Comparison of ENCODE assay signal across 8 cellular contexts in the genomic region with DNA sequence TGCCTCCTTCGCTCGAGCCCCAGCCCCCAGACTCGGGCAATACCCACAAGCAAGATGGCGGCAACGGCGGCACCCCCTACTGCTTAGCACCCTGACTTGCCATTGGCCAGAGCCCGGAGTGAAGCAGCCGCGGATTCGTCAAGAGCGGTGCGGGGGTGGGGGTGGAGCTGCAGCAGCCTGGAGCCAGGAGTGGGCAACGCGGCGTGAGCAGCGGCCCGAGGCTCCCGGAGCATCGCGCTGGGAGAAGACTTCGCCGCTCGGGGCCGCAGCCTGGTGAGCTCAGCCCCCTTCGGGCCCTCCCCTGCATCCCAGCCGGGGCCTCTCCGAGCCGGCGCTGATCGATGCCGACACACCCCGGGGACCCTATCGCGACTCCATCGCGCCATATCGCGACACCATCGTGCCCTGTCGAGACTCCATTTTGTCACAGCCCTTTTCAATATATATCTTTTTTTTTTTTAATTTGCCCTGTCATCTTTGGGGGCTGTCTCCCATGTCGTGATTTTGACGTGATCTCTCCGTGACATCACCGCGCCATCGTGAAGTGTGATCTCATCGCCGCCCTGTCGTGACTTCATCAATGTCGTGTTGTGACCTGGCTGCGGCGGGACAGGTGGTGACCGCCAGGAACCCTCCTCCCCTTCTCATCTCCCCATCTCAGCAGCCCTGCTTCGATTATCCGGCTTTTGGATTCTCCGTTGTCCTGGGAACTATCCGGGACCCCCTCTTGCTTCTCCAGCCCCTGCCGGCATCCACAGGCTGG.
DNase-seq lines count a peak whose midpoint lies in the region; ATAC-seq lines count a peak whose summit lies in the region.

A gene with protein sequence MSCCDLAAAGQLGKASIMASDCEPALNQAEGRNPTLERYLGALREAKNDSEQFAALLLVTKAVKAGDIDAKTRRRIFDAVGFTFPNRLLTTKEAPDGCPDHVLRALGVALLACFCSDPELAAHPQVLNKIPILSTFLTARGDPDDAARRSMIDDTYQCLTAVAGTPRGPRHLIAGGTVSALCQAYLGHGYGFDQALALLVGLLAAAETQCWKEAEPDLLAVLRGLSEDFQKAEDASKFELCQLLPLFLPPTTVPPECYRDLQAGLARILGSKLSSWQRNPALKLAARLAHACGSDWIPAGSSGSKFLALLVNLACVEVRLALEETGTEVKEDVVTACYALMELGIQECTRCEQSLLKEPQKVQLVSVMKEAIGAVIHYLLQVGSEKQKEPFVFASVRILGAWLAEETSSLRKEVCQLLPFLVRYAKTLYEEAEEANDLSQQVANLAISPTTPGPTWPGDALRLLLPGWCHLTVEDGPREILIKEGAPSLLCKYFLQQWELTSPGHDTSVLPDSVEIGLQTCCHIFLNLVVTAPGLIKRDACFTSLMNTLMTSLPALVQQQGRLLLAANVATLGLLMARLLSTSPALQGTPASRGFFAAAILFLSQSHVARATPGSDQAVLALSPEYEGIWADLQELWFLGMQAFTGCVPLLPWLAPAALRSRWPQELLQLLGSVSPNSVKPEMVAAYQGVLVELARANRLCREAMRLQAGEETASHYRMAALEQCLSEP (plus strand): TSS at position 189 of the 763 bp plus-strand sequence. CDS start 392 bp downstream, at position 581.

- peak; percentile 73 for ATAC-seq in HG03442 (IDR thresholded peaks at IDR 0.05; ENCODE audit: unreplicated experiment)

- DNase-seq in Ammon's horn (ENCODE audit: low spot score) = peak; percentile 97
- peak; percentile 92 for DNase-seq in GM19238 (ENCODE audit: insufficient read length, low spot score)
- peak; percentile 76 for DNase-seq in NCI-H524 treated with DMSO at 0.1 percent for 48 hours (lab: John Stamatoyannopoulos, UW)
- DNase-seq in activated CD4-positive, alpha-beta T cell treated with anti-CD3 and anti-CD28 coated beads for 4 hours = peak; percentile 95 to 96
- peak; percentile 97 for DNase-seq in kidney tubule cell (ENCODE audit: low spot score)
- DNase-seq in stimulated activated CD4-positive, alpha-beta T cell treated with anti-CD3 and anti-CD28 coated beads, Interleukin-1b, Interleukin-23, amount 100 ng/mL, for 24 hours (ENCODE audit: low read depth in 4 of 4, low spot score in 1 of 4) = peak; percentile 88 to 98 (median 92)

- peak within 1 kb of the TSS; percentile 94 for H3K27ac ChIP-seq in cingulate gyrus (ENCODE audit: low read depth, low read length)

Comparison
In these comparisons a context has a peak if more than half of its experiments do, and no peak if none do; other contexts are left out.
1. Peak in every context shown above with its lines: DNase-seq, ATAC-seq and H3K27ac ChIP-seq.